ENCODE assay signal across 39 cellular contexts in the genomic region with DNA sequence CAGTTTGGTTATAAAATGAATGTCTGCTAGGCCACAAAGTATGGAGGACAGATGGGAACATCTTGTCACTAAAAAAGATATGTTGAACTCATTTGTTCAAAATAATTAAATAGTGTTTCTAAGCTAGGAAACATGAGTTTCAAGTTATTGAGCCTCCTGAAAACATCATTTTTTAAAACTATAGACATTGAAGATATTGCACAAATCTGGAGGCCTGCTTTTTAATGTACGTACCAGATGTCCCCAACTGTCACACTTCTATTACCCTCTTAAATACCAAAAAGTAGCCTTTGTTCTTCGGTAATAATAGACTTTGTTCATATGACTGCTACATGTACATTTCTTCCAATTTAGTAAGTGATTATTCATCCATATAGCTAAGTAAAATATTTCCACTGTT.
"Had no signal": no experiment of that assay in that cellular context is flagged by ENCODE, and none has a peak within 500 bp of the region (broad histone marks: within the 10 kb centered on the region; RNA-seq: fewer than 3 reads in every experiment).

No MANE protein-coding gene starts in this region.

- ATAC-seq: activated CD8-positive, alpha-beta T cell treated with anti-CD3 and anti-CD28 coated beads for 36 hours; activated naive CD4-positive, alpha-beta T cell treated with anti-CD3 and anti-CD28 coated beads, Interleukin-2, amount 50 U/mL, for 72 hours; activated T-cell treated with anti-CD3 and anti-CD28 coated beads, Interleukin-2, amount 50 U/mL, for 4 hours; activated T-cell treated with anti-CD3 and anti-CD28 coated beads, Interleukin-2, amount 50 U/mL, for 72 hours; activated T-helper 17 cell treated with anti-CD3 and anti-CD28 coated beads, Interleukin-2, amount 50 U/mL, for 72 hours; WTC11 had no signal

- H3K36me3 ChIP-seq: ascending aorta, cardiac muscle cell, WERI-Rb-1 had no signal

- H3K4me1 ChIP-seq: ascending aorta had no signal

- H3K27me3 Mint-ChIP-seq: activated CD4-positive, alpha-beta memory T cell treated with anti-CD3 and anti-CD28 coated beads for 36 hours; activated CD4-positive, alpha-beta T cell treated with anti-CD3 and anti-CD28 coated beads, Interleukin-2, amount 10 ng/mL, durations not matched to agents 24 days and 14 days; activated CD8-positive, alpha-beta T cell treated with anti-CD3 and anti-CD28 coated beads for 36 hours; activated naive CD8-positive, alpha-beta T cell treated with anti-CD3 and anti-CD28 coated beads for 36 hours; activated T-helper 17 cell treated with anti-CD3 and anti-CD28 coated beads, Interleukin-2, amount 50 U/mL, for 72 hours; brain; central memory CD8-positive, alpha-beta T cell had no signal

- H3K36me3 Mint-ChIP-seq: WTC11 had no signal

- H3K4me1 Mint-ChIP-seq: activated naive CD8-positive, alpha-beta T cell treated with anti-CD3 and anti-CD28 coated beads for 36 hours; activated T-helper 17 cell treated with anti-CD3 and anti-CD28 coated beads, Interleukin-2, amount 50 U/mL, for 72 hours; central memory CD8-positive, alpha-beta T cell; WTC11 had no signal

- FAIRE-seq: bronchial epithelial cell, TTC549 had no signal

- H3K27ac Mint-ChIP-seq: activated CD4-positive, alpha-beta memory T cell treated with anti-CD3 and anti-CD28 coated beads for 36 hours; activated CD4-positive, alpha-beta T cell treated with anti-CD3 and anti-CD28 coated beads, Interleukin-2, amount 10 ng/mL, durations not matched to agents 24 days and 14 days; activated CD8-positive, alpha-beta T cell treated with anti-CD3 and anti-CD28 coated beads for 36 hours; activated naive CD4-positive, alpha-beta T cell treated with anti-CD3 and anti-CD28 coated beads for 36 hours; activated naive CD4-positive, alpha-beta T cell treated with anti-CD3 and anti-CD28 coated beads, Interleukin-2, amount 50 U/mL, for 72 hours; activated naive CD8-positive, alpha-beta T cell treated with anti-CD3 and anti-CD28 coated beads for 36 hours; activated T-cell treated with anti-CD3 and anti-CD28 coated beads, Interleukin-2, amount 50 U/mL, for 72 hours; activated T-helper 1 cell treated with anti-CD3 and anti-CD28 coated beads, Interleukin-12 subunit alpha, Interleukin-12 subunit beta, Interleukin-2, Interleukin-4 antibody, amounts not matched to agents 30 ng/mL and 10 ng/mL and 1 ng/mL, durations not matched to agents 14 hours and 24 hours and 36 hours; activated T-helper 17 cell treated with anti-CD3 and anti-CD28 coated beads, Interleukin-2, amount 50 U/mL, for 72 hours; T-helper 1 cell treated with Interleukin-12 subunit alpha and Interleukin-12 subunit beta and Interleukin-4 antibody, amounts not matched to agents 30 μg/mL and 1 μg/mL, for 36 hours; T-helper 2 cell treated with Interferon-gamma antibody and Interleukin-4, amounts not matched to agents 5 μg/mL and 100 μg/mL, for 36 hours; WTC11 had no signal

- H3K4me3 Mint-ChIP-seq: activated CD4-positive, alpha-beta memory T cell treated with anti-CD3 and anti-CD28 coated beads for 36 hours; activated CD4-positive, alpha-beta T cell treated with anti-CD3 and anti-CD28 coated beads, Interleukin-2, amount 10 ng/mL, durations not matched to agents 24 days and 14 days; activated CD8-positive, alpha-beta T cell treated with anti-CD3 and anti-CD28 coated beads for 36 hours; activated naive CD4-positive, alpha-beta T cell treated with anti-CD3 and anti-CD28 coated beads for 36 hours; activated naive CD8-positive, alpha-beta T cell treated with anti-CD3 and anti-CD28 coated beads for 36 hours; activated T-cell treated with anti-CD3 and anti-CD28 coated beads, Interleukin-2, amount 50 U/mL, for 4 hours; activated T-cell treated with anti-CD3 and anti-CD28 coated beads, Interleukin-2, amount 50 U/mL, for 72 hours; activated T-helper 1 cell treated with anti-CD3 and anti-CD28 coated beads, Interleukin-12 subunit alpha, Interleukin-12 subunit beta, Interleukin-2, Interleukin-4 antibody, amounts not matched to agents 30 ng/mL and 10 ng/mL and 1 ng/mL, durations not matched to agents 14 hours and 24 hours and 36 hours; activated T-helper 17 cell treated with anti-CD3 and anti-CD28 coated beads, Interleukin-2, amount 50 U/mL, for 72 hours; brain; central memory CD8-positive, alpha-beta T cell; T-helper 1 cell treated with Interleukin-12 subunit alpha and Interleukin-12 subunit beta and Interleukin-4 antibody, amounts not matched to agents 30 μg/mL and 1 μg/mL, for 36 hours; T-helper 2 cell treated with Interferon-gamma antibody and Interleukin-4, amounts not matched to agents 5 μg/mL and 100 μg/mL, for 36 hours; WTC11 had no signal

- H3K4me3 ChIP-seq: ascending aorta, cardiac muscle cell had no signal

- H3K27ac ChIP-seq: ascending aorta, cardiac muscle cell, WERI-Rb-1 had no signal

- DNase-seq: activated CD4-positive, alpha-beta memory T cell treated with anti-CD3 and anti-CD28 coated beads for 36 hours; activated CD4-positive, alpha-beta T cell treated with anti-CD3 and anti-CD28 coated beads for 4 hours; activated CD4-positive, alpha-beta T cell treated with anti-CD3 and anti-CD28 coated beads, Interleukin-2, amount 10 ng/mL, durations not matched to agents 24 days and 14 days; activated CD4-positive, alpha-beta T cell treated with anti-CD3 and anti-CD28 coated beads, Interleukin-2, amount 50 U/mL, for 1 hour; activated CD4-positive, alpha-beta T cell treated with anti-CD3 and anti-CD28 coated beads, Interleukin-2, amount 50 U/mL, for 4 hours; activated CD4-positive, CD25-positive, alpha-beta regulatory T cell; activated CD4-positive, CD25-positive, alpha-beta regulatory T cell treated with anti-CD3 and anti-CD28 coated beads, Interleukin-2, amount 50 U/mL, for 72 hours; activated CD8-positive, alpha-beta memory T cell treated with anti-CD3 and anti-CD28 coated beads, Interleukin-2, amount 50 U/mL, for 4 hours; activated CD8-positive, alpha-beta T cell treated with anti-CD3 and anti-CD28 coated beads for 36 hours; activated effector memory CD4-positive, alpha-beta T cell treated with anti-CD3 and anti-CD28 coated beads, Interleukin-2, amount 50 U/mL, for 16 hours; activated gamma-delta T cell treated with Interleukin-2 at 50 U/mL for 16 hours; activated naive CD4-positive, alpha-beta T cell; activated naive CD4-positive, alpha-beta T cell treated with anti-CD3 and anti-CD28 coated beads for 36 hours; activated naive CD4-positive, alpha-beta T cell treated with anti-CD3 and anti-CD28 coated beads, Interleukin-2, amount 50 U/mL, for 16 hours; activated naive CD8-positive, alpha-beta T cell treated with anti-CD3 and anti-CD28 coated beads for 36 hours; activated T-cell treated with anti-CD3 and anti-CD28 coated beads for 4 hours; activated T-cell treated with anti-CD3 and anti-CD28 coated beads, Interleukin-2, amount 50 U/mL, for 1 hour; activated T-cell treated with anti-CD3 and anti-CD28 coated beads, Interleukin-2, amount 50 U/mL, for 4 hours; activated T-cell treated with anti-CD3 and anti-CD28 coated beads, Interleukin-2, amount 50 U/mL, for 72 hours; amygdala; anterior cingulate cortex; caudate nucleus; cerebellar nuclear complex; T-helper 1 cell; T-helper 2 cell; T-helper 9 cell; WERI-Rb-1 had no signal

- H3K9me3 Mint-ChIP-seq: activated CD4-positive, alpha-beta memory T cell treated with anti-CD3 and anti-CD28 coated beads for 36 hours; activated CD4-positive, alpha-beta T cell treated with anti-CD3 and anti-CD28 coated beads, Interleukin-2, amount 10 ng/mL, durations not matched to agents 24 days and 14 days; activated CD8-positive, alpha-beta T cell treated with anti-CD3 and anti-CD28 coated beads for 36 hours; activated naive CD4-positive, alpha-beta T cell treated with anti-CD3 and anti-CD28 coated beads for 36 hours; activated naive CD4-positive, alpha-beta T cell treated with anti-CD3 and anti-CD28 coated beads, Interleukin-2, amount 50 U/mL, for 72 hours; activated naive CD8-positive, alpha-beta T cell treated with anti-CD3 and anti-CD28 coated beads for 36 hours; activated T-cell treated with anti-CD3 and anti-CD28 coated beads, Interleukin-2, amount 50 U/mL, for 4 hours; activated T-cell treated with anti-CD3 and anti-CD28 coated beads, Interleukin-2, amount 50 U/mL, for 72 hours; activated T-helper 1 cell treated with anti-CD3 and anti-CD28 coated beads, Interleukin-12 subunit alpha, Interleukin-12 subunit beta, Interleukin-2, Interleukin-4 antibody, amounts not matched to agents 30 ng/mL and 10 ng/mL and 1 ng/mL, durations not matched to agents 14 hours and 24 hours and 36 hours; activated T-helper 17 cell treated with anti-CD3 and anti-CD28 coated beads, Interleukin-2, amount 50 U/mL, for 72 hours; brain; central memory CD8-positive, alpha-beta T cell; T-helper 1 cell treated with Interleukin-12 subunit alpha and Interleukin-12 subunit beta and Interleukin-4 antibody, amounts not matched to agents 30 μg/mL and 1 μg/mL, for 36 hours; T-helper 2 cell treated with Interferon-gamma antibody and Interleukin-4, amounts not matched to agents 5 μg/mL and 100 μg/mL, for 36 hours; WTC11 had no signal

- H3K27me3 ChIP-seq: ascending aorta, cardiac muscle cell had no signal

- H3K9me3 ChIP-seq: ascending aorta had no signal
